23 cellular contexts compared by ENCODE assay signal in genomic region chr6:168784426-168784825, GRCh38.
DNase-seq lines count a peak whose midpoint lies in the region; ATAC-seq, FAIRE-seq and TF ChIP-seq lines count a peak whose summit lies in the region.
"Had no signal": no experiment of that assay in that cellular context is flagged by ENCODE, and none has a peak within 500 bp of the region (broad histone marks: within the 10 kb centered on the region; RNA-seq: fewer than 3 reads in every experiment).

No MANE protein-coding gene starts in this region.

- H4K12ac ChIP-seq in trophoblast cell (ENCODE audit: low read depth, low read length): no peak overlapping the region

- H3K4me3 Mint-ChIP-seq in chondrocyte (ENCODE audit: unreplicated experiment): no peak overlapping the region
- H3K4me3 Mint-ChIP-seq: CD14-positive monocyte; CD4-positive, alpha-beta T cell; CD8-positive, alpha-beta memory T cell had no signal

- TF ChIP-seq RAD21 in H1 (IDR thresholded peaks at IDR 0.05 in 1 of 2, conservative IDR thresholded peaks at IDR 0.05 in 1 of 2; ENCODE audit: low read depth in 2 of 2, low read length in 2 of 2): no peak

- H3K79me1 ChIP-seq in H1 (ENCODE audit: low read depth, low read length) (no peaks in the 10 kb centered on the region), trophoblast cell (ENCODE audit: low read length) (peaks cover 4% of the 10 kb centered on the region)

- no peaks in the 10 kb centered on the region for H3K79me2 ChIP-seq in H1 (ENCODE audit: control insufficient read depth in 1 of 2, insufficient read depth in 2 of 2, low read length in 2 of 2)
- H3K79me2 ChIP-seq in trophoblast cell (ENCODE audit: control insufficient read depth, insufficient read depth, low read length, poor library complexity): no peaks in the 10 kb centered on the region

- H3K9me3 Mint-ChIP-seq in chondrocyte (ENCODE audit: low read depth): peaks cover 19% of the 10 kb centered on the region
- H3K9me3 Mint-ChIP-seq: CD4-positive, alpha-beta T cell had no signal

- H2BK5ac ChIP-seq in H1 (ENCODE audit: low read depth, low read length) (no peak overlapping the region), trophoblast cell (ENCODE audit: low read depth, low read length, poor library complexity) (no peak overlapping the region)

- ATAC-seq in GM18502 (IDR thresholded peaks at IDR 0.05; ENCODE audit: poor library complexity, unreplicated experiment): no peak
- ATAC-seq: A549 had no signal

- H4K91ac ChIP-seq in H1 (replicated peaks; ENCODE audit: insufficient read length, low read length): peak overlapping the region; percentile 25
- H4K91ac ChIP-seq in trophoblast cell (ENCODE audit: low read depth, low read length): peak overlapping the region; percentile 45

- no peak overlapping the region for H3K27ac ChIP-seq in H1 (ENCODE audit: low read depth, low read length)
- H3K27ac ChIP-seq in trophoblast cell (ENCODE audit: low read depth, low read length): no peak overlapping the region
- H3K27ac ChIP-seq: A549; BLaER1 treated with 17β-estradiol and CSF1 and Interleukin-3, amounts not matched to agents 10 nM and 100 nM; GM23248 had no signal

- H3K27ac Mint-ChIP-seq in chondrocyte (ENCODE audit: unreplicated experiment): no peak overlapping the region
- H3K27ac Mint-ChIP-seq: CD14-positive monocyte; CD4-positive, alpha-beta T cell had no signal

- TF ChIP-seq EP300 in H1 (IDR thresholded peaks at IDR 0.05; ENCODE audit: borderline replicate concordance in 1 of 2, low read depth in 2 of 2, low read length in 2 of 2): no peak

- H2BK120ac ChIP-seq in H1 (replicated peaks; ENCODE audit: low read depth, low read length): no peak overlapping the region
- H2BK120ac ChIP-seq in trophoblast cell (ENCODE audit: insufficient read depth, low read length, poor library complexity): no peak overlapping the region

- H3K9ac ChIP-seq in H1 (replicated peaks in 1 of 4; ENCODE audit: extremely low read depth in 1 of 4, low read depth in 3 of 4, low read length in 3 of 4): no peak overlapping the region
- no peak overlapping the region for H3K9ac ChIP-seq in trophoblast cell (ENCODE audit: low read length)
- H3K9ac ChIP-seq: BLaER1 treated with 17β-estradiol and CSF1 and Interleukin-3, amounts not matched to agents 10 nM and 100 nM; GM23248 had no signal

- H3K27me3 Mint-ChIP-seq in chondrocyte (ENCODE audit: low read depth): peaks cover 14% of the 10 kb centered on the region
- H3K27me3 Mint-ChIP-seq: CD4-positive, alpha-beta T cell had no signal

- H2BK15ac ChIP-seq in H1 (ENCODE audit: low read length): no peak overlapping the region

- no peaks in the 10 kb centered on the region for H3K23me2 ChIP-seq in H1 (ENCODE audit: low read depth, low read length)

- H3K56ac ChIP-seq in H1 (replicated peaks; ENCODE audit: insufficient read length, low read depth, low read length): no peak overlapping the region

- H3K4me2 ChIP-seq in H1 (ENCODE audit: insufficient read depth in 1 of 2, low read depth in 2 of 2, low read length in 2 of 2): no peak overlapping the region
- H3K4me2 ChIP-seq in trophoblast cell (ENCODE audit: low read length): no peak overlapping the region
- H3K4me2 ChIP-seq: A549; BLaER1 treated with 17β-estradiol and CSF1 and Interleukin-3, amounts not matched to agents 10 nM and 100 nM had no signal

- H3K4me1 Mint-ChIP-seq in chondrocyte (ENCODE audit: low read depth): peaks cover 21% of the 10 kb centered on the region
- H3K4me1 Mint-ChIP-seq: CD14-positive monocyte; CD8-positive, alpha-beta memory T cell had no signal

- 97% methylated on average over 14 of the region's 14 CpGs; no CpG with 5 or more reads in 1 of the 2 experiments for WGBS in H1 (ENCODE audit: extremely low coverage in 1 of 2, insufficient coverage in 1 of 2, insufficient read length in 1 of 2, insufficient replicate concordance in 2 of 2, low coverage in 1 of 2, low lambda C conversion rate in 2 of 2, missing lambda C conversion rate in 1 of 2), 2 experiments
- WGBS in trophoblast cell (ENCODE audit: extremely low coverage, insufficient coverage, insufficient read length): no CpG with 5 or more reads among the region's 14 CpGs

- no peak overlapping the region for H2BK20ac ChIP-seq in H1 (ENCODE audit: low read length)

- H2AFZ ChIP-seq in H1 (ENCODE audit: low read length): no peak overlapping the region; the same call in 1 of the 2 replicates
- H2AFZ ChIP-seq in trophoblast cell (ENCODE audit: insufficient read depth, low read length, poor library complexity): no peak overlapping the region
- H2AFZ ChIP-seq: GM23248 had no signal

- H3K4ac ChIP-seq in H1 (replicated peaks; ENCODE audit: insufficient read length, low read depth, low read length): no peak overlapping the region
- no peak overlapping the region for H3K4ac ChIP-seq in trophoblast cell (ENCODE audit: low read depth, low read length)

- H3K4me1 ChIP-seq in H1 (replicated peaks in 1 of 4; ENCODE audit: control insufficient read depth in 3 of 4, insufficient read depth in 4 of 4, low read length in 3 of 4) (peaks cover 0 to 3% (median 0%) of the 10 kb centered on the region in 4 experiments; a peak in 2 of 7 replicates), trophoblast cell (ENCODE audit: control insufficient read depth in 1 of 2, insufficient read depth in 2 of 2, low read length in 2 of 2) (peaks cover 13 to 15% of the 10 kb centered on the region in 2 experiments)
- H3K4me1 ChIP-seq: A549; BE2C; BLaER1 treated with 17β-estradiol and CSF1 and Interleukin-3, amounts not matched to agents 10 nM and 100 nM had no signal

- no peaks in the 10 kb centered on the region for H4K20me1 ChIP-seq in H1 (replicated peaks in 1 of 2; ENCODE audit: control insufficient read depth in 1 of 2, insufficient read depth in 2 of 2, low read length in 2 of 2)
- H4K20me1 ChIP-seq: BLaER1 treated with 17β-estradiol and CSF1 and Interleukin-3, amounts not matched to agents 10 nM and 100 nM had no signal

- H3K18ac ChIP-seq in H1 (ENCODE audit: extremely low read depth, low read length) (0 out of 2 replicates have a peak overlapping the region, but pooled peaks have one; percentile 13), trophoblast cell (ENCODE audit: low read length) (peak overlapping the region; percentile 11)

- no peak for FAIRE-seq in H1 (lab: Jason Lieb, UNC)
- FAIRE-seq: A549, D721Med, GM12891 had no signal

- no peak overlapping the region for H2AK5ac ChIP-seq in H1 (ENCODE audit: low read depth, low read length)
- no peak overlapping the region for H2AK5ac ChIP-seq in trophoblast cell (ENCODE audit: low read length)

- H3K4me3 ChIP-seq in H7 (ENCODE audit: insufficient read depth, low read depth, low read length) (no peak overlapping the region), H1 (ENCODE audit: extremely low read depth in 1 of 4, insufficient read depth in 2 of 4, low read depth in 3 of 4, low read length in 4 of 4) (no peak overlapping the region), trophoblast cell (ENCODE audit: low read depth, low read length) (peak overlapping the region; percentile 7)
- H3K4me3 ChIP-seq: A549; BLaER1 treated with 17β-estradiol and CSF1 and Interleukin-3, amounts not matched to agents 10 nM and 100 nM; GM23248 had no signal

- H3K9me3 ChIP-seq in H1 (ENCODE audit: insufficient read depth in 2 of 2, low read depth in 1 of 2, low read length in 1 of 2) (no peaks in the 10 kb centered on the region; a peak in 1 of 4 replicates), trophoblast cell (ENCODE audit: insufficient read depth, low read depth, low read length) (peaks cover 3% of the 10 kb centered on the region)
- H3K9me3 ChIP-seq: A549, BE2C had no signal

- H4K5ac ChIP-seq in H1 (ENCODE audit: insufficient read length, low read depth, low read length): no peak overlapping the region

- H3K23ac ChIP-seq in H1 (ENCODE audit: insufficient read length) (no peak overlapping the region), trophoblast cell (ENCODE audit: low read length) (no peak overlapping the region)

- H4K8ac ChIP-seq in H1 (ENCODE audit: extremely low read depth, insufficient read depth, low read length) (no peak overlapping the region), trophoblast cell (ENCODE audit: low read depth, low read length) (peak overlapping the region; percentile 36)

- peaks cover 6% of the 10 kb centered on the region for H3K36me3 Mint-ChIP-seq in chondrocyte (ENCODE audit: low read depth)
- H3K36me3 Mint-ChIP-seq: CD14-positive monocyte; CD8-positive, alpha-beta memory T cell had no signal

- DNase-seq in H7 (peak; percentile 47), H1 (ENCODE audit: low read depth in 1 of 2, low spot score in 2 of 2) (no peak), trophoblast cell (no peak), chondrocyte (ENCODE audit: low spot score) (no peak), mesenteric fat pad (ENCODE audit: low spot score) (no peak)
- DNase-seq: 8988T; ACHN; AML-193; BE2C; CD4-positive, alpha-beta T cell; CD8-positive, alpha-beta memory T cell; DMS 273 treated with DMSO at 0.1 percent for 48 hours; DMS79; EL; GF-D8; GM23248; HCEC 1CT had no signal

- H3K14ac ChIP-seq in H1 (ENCODE audit: insufficient read length) (no peak overlapping the region), trophoblast cell (ENCODE audit: low read length) (peak overlapping the region; percentile 18)

- TF ChIP-seq POLR2A in H1 (IDR thresholded peaks at IDR 0.05; ENCODE audit: control extremely low read depth in 1 of 2, low read depth in 2 of 2, low read length in 2 of 2): no peak

- H2BK12ac ChIP-seq in H1 (ENCODE audit: low read depth, low read length): no peak overlapping the region; the same call in 1 of the 2 replicates
- peak overlapping the region; percentile 1 for H2BK12ac ChIP-seq in trophoblast cell (ENCODE audit: low read length)

- CTCF ChIA-PET in H1 (lab: Charles Lee; ENCODE audit: partially characterized antibody): no interaction called here

- POLR2A ChIA-PET in H1 (lab: Charles Lee; ENCODE audit: partially characterized antibody): no interaction called here

- H3K36me3 ChIP-seq in H7 (replicated peaks; ENCODE audit: control insufficient read depth, insufficient read depth, low read length) (no peaks in the 10 kb centered on the region), H1 (ENCODE audit: control insufficient read depth in 2 of 4, insufficient read depth in 4 of 4, low read length in 3 of 4) (no peaks in the 10 kb centered on the region), trophoblast cell (ENCODE audit: control insufficient read depth in 1 of 2, insufficient read depth in 2 of 2, low read length in 2 of 2) (no peaks in the 10 kb centered on the region)
- H3K36me3 ChIP-seq: BE2C; BLaER1 treated with 17β-estradiol and CSF1 and Interleukin-3, amounts not matched to agents 10 nM and 100 nM had no signal

- H3K27me3 ChIP-seq in H7 (ENCODE audit: control insufficient read depth, insufficient read depth, low read length) (no peaks in the 10 kb centered on the region), H1 (replicated peaks in 1 of 4; ENCODE audit: control insufficient read depth in 3 of 4, extremely low read depth in 1 of 4, insufficient read depth in 3 of 4, low read length in 3 of 4) (no peaks in the 10 kb centered on the region), trophoblast cell (ENCODE audit: insufficient read depth, low read length) (no peaks in the 10 kb centered on the region)
- H3K27me3 ChIP-seq: BE2C; BLaER1 treated with 17β-estradiol and CSF1 and Interleukin-3, amounts not matched to agents 10 nM and 100 nM had no signal

- TF ChIP-seq CTCF in H1 (IDR thresholded peaks at IDR 0.05; ENCODE audit: control extremely low read depth in 1 of 3, insufficient read depth in 1 of 3, low read depth in 1 of 3, low read length in 3 of 3): no peak
- TF ChIP-seq CTCF in chondrocyte (IDR thresholded peaks at IDR 0.05): no peak
